Comparison of ENCODE assay signal across 28 cellular contexts in genomic region chr7:107779647-107780099, GRCh38. TPM values are rescaled to one million over a fixed set of nuclear protein-coding genes. Genes with fewer than 3 reads are reported as not detected.
DNase-seq lines count a peak whose midpoint lies in the region; ATAC-seq and TF ChIP-seq lines count a peak whose summit lies in the region.
"Had no signal": no experiment of that assay in that cellular context is flagged by ENCODE, and none has a peak within 500 bp of the region (broad histone marks: within the 10 kb centered on the region; RNA-seq: fewer than 3 reads in every experiment).

No MANE protein-coding gene starts in this region.

- H3K27me3 ChIP-seq in GM23338 (ENCODE audit: insufficient read depth): no peaks in the 10 kb centered on the region
- no peaks in the 10 kb centered on the region for H3K27me3 ChIP-seq in osteoblast (ENCODE audit: insufficient read depth, low read length)
- H3K27me3 ChIP-seq: MG63 had no signal

- H3K9me3 ChIP-seq in T-helper 17 cell (ENCODE audit: control insufficient read depth, low read length, poor library complexity, severe bottlenecking): no peaks in the 10 kb centered on the region
- no peaks in the 10 kb centered on the region for H3K9me3 ChIP-seq in osteoblast (ENCODE audit: low read depth, low read length)
- H3K9me3 ChIP-seq: MG63 had no signal

- H3K27me3 Mint-ChIP-seq in GM23338 (ENCODE audit: insufficient read depth, low read depth, poor library complexity) (no peaks in the 10 kb centered on the region), progenitor cell of endocrine pancreas (no peaks in the 10 kb centered on the region), T-helper 17 cell (no peaks in the 10 kb centered on the region)
- H3K27me3 Mint-ChIP-seq: IgD-negative memory B cell had no signal

- H4K20me1 ChIP-seq in GM23338 (replicated peaks; ENCODE audit: insufficient read depth): no peaks in the 10 kb centered on the region
- no peaks in the 10 kb centered on the region for H4K20me1 ChIP-seq in osteoblast (ENCODE audit: insufficient read depth, low read length)

- H3K4me3 Mint-ChIP-seq in GM23338: no peak overlapping the region
- no peak overlapping the region for H3K4me3 Mint-ChIP-seq in progenitor cell of endocrine pancreas (ENCODE audit: low read depth)
- no peak overlapping the region for H3K4me3 Mint-ChIP-seq in T-helper 17 cell
- H3K4me3 Mint-ChIP-seq: CD14-positive monocyte, IgD-negative memory B cell had no signal

- H3K4me1 ChIP-seq in GM23338 (ENCODE audit: insufficient read depth) (no peaks in the 10 kb centered on the region; the same call in 1 of the 2 replicates), osteoblast (ENCODE audit: insufficient read depth, low read length) (no peaks in the 10 kb centered on the region)

- H3F3A ChIP-seq in GM23338 (replicated peaks; ENCODE audit: low read depth): no peaks in the 10 kb centered on the region

- no peaks in the 10 kb centered on the region for H3K36me3 ChIP-seq in GM23338 (ENCODE audit: insufficient read depth)
- H3K36me3 ChIP-seq in osteoblast (ENCODE audit: insufficient read depth, low read length): no peaks in the 10 kb centered on the region
- H3K36me3 ChIP-seq: MG63 had no signal

- H3K9me3 Mint-ChIP-seq in GM23338 (no peaks in the 10 kb centered on the region; the same call in 2 of the 3 replicates), progenitor cell of endocrine pancreas (ENCODE audit: low read depth) (no peaks in the 10 kb centered on the region)
- H3K9me3 Mint-ChIP-seq: IgD-negative memory B cell had no signal

- DNase-seq in GM23338 (ENCODE audit: low spot score) (no peak), choroid plexus epithelial cell (ENCODE audit: low read depth) (peak; percentile 80), left lobe of liver (ENCODE audit: low spot score) (peak; percentile 69), progenitor cell of endocrine pancreas (ENCODE audit: low spot score, unreplicated experiment) (no peak), T-helper 17 cell (no peak), osteoblast (ENCODE audit: insufficient read length, low spot score, missing footprints) (no peak), NCI-H2196 treated with DMSO at 0.1 percent for 48 hours (lab: John Stamatoyannopoulos, UW; ENCODE audit: unreplicated experiment) (no peak)
- DNase-seq: 8988T, DMS 273 treated with DMSO at 0.1 percent for 48 hours, DND-41, GM23248, HCEC 1CT, Kasumi-1, MG63, NCI-H1048, NCI-H1436, NCI-H2029 treated with DMSO at 0.1 percent for 48 hours, OCI-M1, SHP77 had no signal

- TF ChIP-seq CTCF in GM23338 (conservative IDR thresholded peaks at IDR 0.05; ENCODE audit: low read depth in 2 of 2): no peak
- no peak for TF ChIP-seq CTCF in choroid plexus epithelial cell (conservative IDR thresholded peaks at IDR 0.05; ENCODE audit: low read depth, low read length)
- TF ChIP-seq CTCF in progenitor cell of endocrine pancreas (IDR thresholded peaks at IDR 0.05; ENCODE audit: unreplicated experiment): no peak
- no peak for TF ChIP-seq CTCF in osteoblast (IDR thresholded peaks at IDR 0.05; ENCODE audit: extremely low read depth, low read depth, low read length)

- H3K27ac ChIP-seq in GM23338 (ENCODE audit: low read depth) (no peak overlapping the region), osteoblast (ENCODE audit: low read depth, low read length) (no peak overlapping the region)
- H3K27ac ChIP-seq: GM23248, HL-60 had no signal

- H2AFZ ChIP-seq in GM23338: peak overlapping the region; percentile 14; the same call in 1 of the 2 replicates
- H2AFZ ChIP-seq in osteoblast (ENCODE audit: low read length): no peak overlapping the region
- H2AFZ ChIP-seq: GM23248 had no signal

- H3K4me3 ChIP-seq in GM23338: no peak overlapping the region
- no peak overlapping the region for H3K4me3 ChIP-seq in choroid plexus epithelial cell (ENCODE audit: low read depth, low read length)
- no peak overlapping the region for H3K4me3 ChIP-seq in osteoblast (ENCODE audit: insufficient read depth, low read length)
- H3K4me3 ChIP-seq: GM23248, MG63 had no signal

- H3K4me2 ChIP-seq in GM23338: no peak overlapping the region
- no peak overlapping the region for H3K4me2 ChIP-seq in osteoblast (ENCODE audit: insufficient read depth, low read length)

- H3K4me1 Mint-ChIP-seq in GM23338 (peaks cover 5% of the 10 kb centered on the region; the same call in 1 of the 3 replicates), progenitor cell of endocrine pancreas (ENCODE audit: low read depth) (peaks cover 5% of the 10 kb centered on the region), T-helper 17 cell (no peaks in the 10 kb centered on the region)
- H3K4me1 Mint-ChIP-seq: CD14-positive monocyte, IgD-negative memory B cell had no signal

- H3K27ac Mint-ChIP-seq in GM23338 (0 out of 2 replicates have a peak overlapping the region, but pooled peaks have one; percentile 22), progenitor cell of endocrine pancreas (peak overlapping the region; percentile 38), T-helper 17 cell (no peak overlapping the region)
- H3K27ac Mint-ChIP-seq: CD14-positive monocyte, IgD-negative memory B cell had no signal

- ATAC-seq in GM23338 (no peak), left lobe of liver (peak; percentile 77), T-helper 17 cell (no peak), GM21528 (IDR thresholded peaks at IDR 0.05; ENCODE audit: low FRiP score, unreplicated experiment) (no peak)

- H3K36me3 Mint-ChIP-seq in GM23338 (ENCODE audit: low read depth) (no peaks in the 10 kb centered on the region), progenitor cell of endocrine pancreas (ENCODE audit: insufficient read depth) (no peaks in the 10 kb centered on the region), T-helper 17 cell (ENCODE audit: low read depth) (no peaks in the 10 kb centered on the region)
- H3K36me3 Mint-ChIP-seq: CD14-positive monocyte, IgD-negative memory B cell had no signal

- H3K79me2 ChIP-seq in GM23338 (replicated peaks; ENCODE audit: insufficient read depth) (no peaks in the 10 kb centered on the region), osteoblast (ENCODE audit: insufficient read depth, low read length) (no peaks in the 10 kb centered on the region)

- H3K9me2 ChIP-seq in GM23338 (ENCODE audit: insufficient read depth): no peaks in the 10 kb centered on the region

TF ChIP-seq in GM23338, 12 proteins besides CTCF, POLR2A, EP300 and RAD21 (continues in another document):
- no peak for TF ChIP-seq POLR2AphosphoS5 (IDR thresholded peaks at IDR 0.05; ENCODE audit: low read depth)

RNA-seq across cellular contexts. Expression of gene SLC26A3, which starts 23.4 kb away (rescaled TPM):
- total RNA-seq in GM23338 (2014; rRNA removed; shearing (Covaris generic)): not detected in 2 replicates
- polyA plus RNA-seq in GM23338 (2016; fragmentation: Nextera tagmentation; extraction: Ambion mirVana): not detected in 2 replicates
- total RNA-seq in left lobe of liver (0.93 TPM), progenitor cell of endocrine pancreas (2.0 and 2.8 TPM in 2 replicates), T-helper 17 cell (not detected), osteoblast (not detected in 2 replicates)
- total RNA-seq: G401, GM23248, HT1080, NCI-H460, RPMI7951 had no signal
- polyA plus RNA-seq: AG04450, CD14-positive monocyte, GM23248, IgD-negative memory B cell had no signal

RNA-seq across cellular contexts. Expression of gene CBLL1, which starts 35.7 kb away (rescaled TPM):
- 31.1 and 65.4 TPM in 2 replicates for total RNA-seq in GM23338 (2014; rRNA removed; shearing (Covaris generic))
- 54.1 and 67.4 TPM in 2 replicates for polyA plus RNA-seq in GM23338 (2016; fragmentation: Nextera tagmentation; extraction: Ambion mirVana)
- total RNA-seq in left lobe of liver (6.9 TPM), progenitor cell of endocrine pancreas (34.0 and 37.7 TPM in 2 replicates), T-helper 17 cell (10 to 100 TPM; 85.3 to 90.3 TPM), osteoblast (25.7 and 32.7 TPM in 2 replicates)

Comparison
In these comparisons a context has a peak if more than half of its experiments do, and no peak if none do; other contexts are left out.
1. DNase-seq: peak in choroid plexus epithelial cell (single experiment) and left lobe of liver (single experiment); none in GM23338 (single experiment), progenitor cell of endocrine pancreas (single experiment), T-helper 17 cell (0 of 3), osteoblast (single experiment) and NCI-H2196 treated with DMSO at 0.1 percent for 48 hours (single experiment).